ENCODE assay signal across 27 cellular contexts in the genomic region with DNA sequence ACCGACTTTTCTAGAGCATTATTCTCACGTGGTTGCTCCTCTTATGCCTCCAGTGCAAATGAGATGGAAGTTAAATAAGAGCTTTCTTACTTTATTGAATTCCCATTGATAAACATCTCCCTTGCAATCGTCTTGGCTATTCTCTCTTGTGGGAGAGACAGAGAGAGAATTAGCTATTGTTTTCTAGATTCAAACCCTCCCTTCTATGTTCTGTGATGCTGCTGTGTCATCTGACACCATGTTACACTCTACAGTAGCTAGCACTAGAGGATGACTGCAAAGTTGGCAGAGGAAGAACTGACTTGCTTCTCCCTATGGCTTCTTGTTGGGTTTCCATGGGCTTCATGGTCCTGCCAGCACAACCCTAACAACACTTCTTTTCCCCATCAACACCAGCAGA.
"Had no signal": no experiment of that assay in that cellular context is flagged by ENCODE, and none has a peak within 500 bp of the region (broad histone marks: within the 10 kb centered on the region; RNA-seq: fewer than 3 reads in every experiment).

No MANE protein-coding gene starts in this region.

- H3K9ac ChIP-seq: parathyroid adenoma had no signal

- H2AFZ ChIP-seq: hepatocyte, parathyroid adenoma had no signal

- H3K9me3 ChIP-seq: colonic mucosa, gastrocnemius medialis, heart left ventricle, left lung, mucosa of descending colon, prostate gland, spleen, thoracic aorta, tibial nerve, upper lobe of right lung, vagina had no signal

- ATAC-seq: esophagus mucosa; gastrocnemius medialis; heart left ventricle; left cardiac atrium; mucosa of descending colon; natural killer cell treated with Interleukin-12 subunit alpha and Interleukin-12 subunit beta and Interleukin-15 and Interleukin-18, amount 100 ng/mL, for 72 hours; right cardiac atrium; stimulated activated memory B cell treated with anti-CD40 and anti-IgM and Interleukin-4, amounts not matched to agents 10 μg/mL and 1 μg/mL and 100 μg/mL, for 72 hours; stimulated activated naive CD8-positive, alpha-beta T cell treated with anti-CD3 and anti-CD28 coated beads, Interleukin-15, Interleukin-2, amounts not matched to agents 100 U/mL and 50 U/mL, for 24 hours; upper lobe of right lung had no signal

- DNase-seq: colonic mucosa; effector CD8-positive, alpha-beta T cell; endodermal cell; gastrocnemius medialis; heart left ventricle; left cardiac atrium; left lung; mucosa of descending colon; naive B cell; right cardiac atrium; spleen; stimulated activated CD4-positive, alpha-beta T cell treated with anti-CD3 and anti-CD28 coated beads, Interleukin-4, amount 100 ng/mL, for 4 hours; stimulated activated naive CD8-positive, alpha-beta T cell treated with anti-CD3 and anti-CD28 coated beads, Interleukin-15, Interleukin-2, amounts not matched to agents 100 U/mL and 50 U/mL, for 24 hours; upper lobe of right lung had no signal

- H3K27ac ChIP-seq: colonic mucosa, epithelial cell of prostate, gastrocnemius medialis, heart left ventricle, hepatocyte, left lung, parathyroid adenoma, prostate gland, skin epidermis, spleen, thoracic aorta, tibial nerve, upper lobe of right lung, vagina had no signal

- H3K79me2 ChIP-seq: hepatocyte, parathyroid adenoma had no signal

- H3K36me3 Mint-ChIP-seq: naive B cell; natural killer cell treated with Interleukin-12 subunit alpha and Interleukin-12 subunit beta and Interleukin-15 and Interleukin-18, amount 100 ng/mL, for 72 hours; stimulated activated memory B cell treated with anti-CD40 and anti-IgM and Interleukin-4, amounts not matched to agents 10 μg/mL and 1 μg/mL and 100 μg/mL, for 72 hours had no signal

- H3K4me1 Mint-ChIP-seq: naive B cell; stimulated activated memory B cell treated with anti-CD40 and anti-IgM and Interleukin-4, amounts not matched to agents 10 μg/mL and 1 μg/mL and 100 μg/mL, for 72 hours had no signal

- H3K27ac Mint-ChIP-seq: dendritic cell treated with granulocyte-macrophage colony-stimulating factor and Interleukin-4, amounts not matched to agents 40 ng/mL and 50 ng/mL, for 4 days; endodermal cell; naive B cell; natural killer cell treated with Interleukin-12 subunit alpha and Interleukin-12 subunit beta and Interleukin-15 and Interleukin-18, amount 100 ng/mL, for 72 hours; stimulated activated memory B cell treated with anti-CD40 and anti-IgM and Interleukin-4, amounts not matched to agents 10 μg/mL and 1 μg/mL and 100 μg/mL, for 72 hours had no signal

- H3K4me2 ChIP-seq: hepatocyte had no signal

- H3K27me3 Mint-ChIP-seq: dendritic cell treated with granulocyte-macrophage colony-stimulating factor and Interleukin-4, amounts not matched to agents 40 ng/mL and 50 ng/mL, for 4 days had no signal

- H3K9me3 Mint-ChIP-seq: dendritic cell treated with granulocyte-macrophage colony-stimulating factor and Interleukin-4, amounts not matched to agents 40 ng/mL and 50 ng/mL, for 4 days; endodermal cell; natural killer cell treated with Interleukin-12 subunit alpha and Interleukin-12 subunit beta and Interleukin-15 and Interleukin-18, amount 100 ng/mL, for 72 hours; neural crest cell; stimulated activated memory B cell treated with anti-CD40 and anti-IgM and Interleukin-4, amounts not matched to agents 10 μg/mL and 1 μg/mL and 100 μg/mL, for 72 hours had no signal

- H3K27me3 ChIP-seq: colonic mucosa, gastrocnemius medialis, heart left ventricle, hepatocyte, tibial nerve, upper lobe of right lung, vagina had no signal

- H3K36me3 ChIP-seq: colonic mucosa, gastrocnemius medialis, heart left ventricle, left lung, prostate gland, spleen, thoracic aorta, tibial nerve, upper lobe of right lung, vagina had no signal

- H3K4me1 ChIP-seq: colonic mucosa, gastrocnemius medialis, heart left ventricle, left lung, parathyroid adenoma, prostate gland, spleen, tibial nerve, upper lobe of right lung, vagina had no signal

- H3K4me3 ChIP-seq: colonic mucosa, gastrocnemius medialis, heart left ventricle, hepatocyte, left lung, mucosa of descending colon, prostate gland, skin epidermis, spleen, thoracic aorta, tibial nerve, upper lobe of right lung, vagina had no signal

- H3K4me3 Mint-ChIP-seq: dendritic cell treated with granulocyte-macrophage colony-stimulating factor and Interleukin-4, amounts not matched to agents 40 ng/mL and 50 ng/mL, for 4 days; endodermal cell; naive B cell; natural killer cell treated with Interleukin-12 subunit alpha and Interleukin-12 subunit beta and Interleukin-15 and Interleukin-18, amount 100 ng/mL, for 72 hours; neural crest cell; stimulated activated memory B cell treated with anti-CD40 and anti-IgM and Interleukin-4, amounts not matched to agents 10 μg/mL and 1 μg/mL and 100 μg/mL, for 72 hours had no signal
